Comparison of ENCODE assay signal across 13 cellular contexts in the genomic region with DNA sequence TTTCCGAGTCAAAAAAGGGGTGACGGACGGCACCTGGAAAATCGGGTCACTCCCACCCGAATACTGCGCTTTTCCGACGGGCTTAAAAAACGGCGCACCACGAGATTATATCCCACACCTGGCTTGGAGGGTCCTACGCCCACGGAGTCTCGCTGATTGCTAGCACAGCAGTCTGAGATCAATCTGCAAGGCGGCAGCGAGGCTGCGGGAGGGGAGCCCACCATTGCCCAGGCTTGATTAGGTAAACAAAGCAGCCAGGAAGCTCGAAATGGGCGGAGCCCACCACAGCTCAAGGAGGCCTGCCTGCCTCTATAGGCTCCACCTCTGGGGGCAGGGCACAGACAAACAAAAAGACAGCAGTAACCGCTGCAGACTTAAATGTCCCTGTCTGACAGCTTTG. TPM values are rescaled to one million over a fixed set of nuclear protein-coding genes. Genes with fewer than 3 reads are reported as not detected.
DNase-seq lines count a peak whose midpoint lies in the region; TF ChIP-seq lines count a peak whose summit lies in the region.
"Not testable (repeated sequence)": the region's sequence is repeated elsewhere in the genome, so short reads cannot be mapped to it uniquely, and the experiment has no call there.
"Had no signal": no experiment of that assay in that cellular context is flagged by ENCODE, and none has a peak within 500 bp of the region (broad histone marks: within the 10 kb centered on the region; RNA-seq: fewer than 3 reads in every experiment).

No MANE protein-coding gene starts in this region.

- H3K36me3 ChIP-seq in BE2C; H7 (replicated peaks; ENCODE audit: control insufficient read depth, insufficient read depth, low read length); neural progenitor cell: not testable (repeated sequence)

- H3K27me3 ChIP-seq in BE2C; H7 (ENCODE audit: control insufficient read depth, insufficient read depth, low read length); neural progenitor cell: not testable (repeated sequence)

- H3K79me2 ChIP-seq in neural progenitor cell (ENCODE audit: low read depth), result not testable (repeated sequence)

- H2AFZ ChIP-seq in neural progenitor cell (replicated peaks), result not testable (repeated sequence)

- H3K4me3 ChIP-seq in BE2C (ENCODE audit: low read depth, low read length), result not testable (repeated sequence)
- H3K4me3 ChIP-seq in H7 (ENCODE audit: insufficient read depth, low read depth, low read length) (peak overlapping the region; percentile 37), fibroblast of villous mesenchyme (ENCODE audit: low read depth, low read length) (peak overlapping the region; percentile 3), neural progenitor cell (peak overlapping the region; percentile 37)

- H3K9ac ChIP-seq in neural progenitor cell, result not testable (repeated sequence)

- peak overlapping the region; percentile 69 for H3K4me3 Mint-ChIP-seq in activated T-cell treated with anti-CD3 and anti-CD28 coated beads, Interleukin-2, amount 50 U/mL, for 24 hours
- H3K4me3 Mint-ChIP-seq in neural progenitor cell, result peak overlapping the region; percentile 76

- not testable (repeated sequence) for H4K20me1 ChIP-seq in neural progenitor cell (ENCODE audit: low read depth)

- H3K27ac ChIP-seq in neural progenitor cell, result not testable (repeated sequence)

- TF ChIP-seq CTCF in BE2C (IDR thresholded peaks at IDR 0.05; ENCODE audit: low read depth, low read length); fibroblast of villous mesenchyme (IDR thresholded peaks at IDR 0.05; ENCODE audit: insufficient read depth, low read depth, low read length); neural progenitor cell (IDR thresholded peaks at IDR 0.05): not testable (repeated sequence)

- not testable (repeated sequence) for H3K27ac Mint-ChIP-seq in activated T-cell treated with anti-CD3 and anti-CD28 coated beads, Interleukin-2, amount 50 U/mL, for 24 hours; neural progenitor cell

- H3K9me3 ChIP-seq in BE2C; neural progenitor cell (ENCODE audit: low read depth): not testable (repeated sequence)

- DNase-seq in BE2C, result peak; percentile 18
- DNase-seq in H7; activated T-cell treated with anti-CD3 and anti-CD28 coated beads, Interleukin-2, amount 50 U/mL, for 24 hours; fibroblast of villous mesenchyme (ENCODE audit: low read depth): not testable (repeated sequence)
- peak; percentile 41 for DNase-seq in NCI-H1105 treated with DMSO at 0.1 percent for 48 hours (lab: John Stamatoyannopoulos, UW)
- DNase-seq in NCI-H82 (lab: John Stamatoyannopoulos, UW), result peak; percentile 14
- peak; percentile 62 for DNase-seq in islet precursor cell
- DNase-seq in neural progenitor cell (ENCODE audit: low spot score), result peak; percentile 59

- H3K27me3 Mint-ChIP-seq in activated T-cell treated with anti-CD3 and anti-CD28 coated beads, Interleukin-2, amount 50 U/mL, for 24 hours; neural progenitor cell (ENCODE audit: insufficient read depth, low read depth): not testable (repeated sequence)

- H3K9me3 Mint-ChIP-seq in activated T-cell treated with anti-CD3 and anti-CD28 coated beads, Interleukin-2, amount 50 U/mL, for 24 hours; neural progenitor cell: not testable (repeated sequence)

- not testable (repeated sequence) for H3K4me1 Mint-ChIP-seq in activated T-cell treated with anti-CD3 and anti-CD28 coated beads, Interleukin-2, amount 50 U/mL, for 24 hours (ENCODE audit: low read depth); neural progenitor cell

- H3K36me3 Mint-ChIP-seq in activated T-cell treated with anti-CD3 and anti-CD28 coated beads, Interleukin-2, amount 50 U/mL, for 24 hours (ENCODE audit: low read depth); neural progenitor cell: not testable (repeated sequence)

- not testable (repeated sequence) for H3F3A ChIP-seq in neural progenitor cell (ENCODE audit: low read depth)

- H3K4me1 ChIP-seq in BE2C, neural progenitor cell: not testable (repeated sequence)

- not testable (repeated sequence) for H3K4me2 ChIP-seq in neural progenitor cell

RNA-seq across cellular contexts. Expression of gene VGLL2, which starts 20.4 kb away (rescaled TPM):
- not detected for polyA plus RNA-seq in BE2C (2012; ENCODE audit: insufficient read depth, insufficient read length, low read depth)
- not detected in 2 replicates for total RNA-seq in H7 (2014; rRNA removed; shearing (Covaris generic))
- not detected in 2 replicates for total RNA-seq in fibroblast of villous mesenchyme
- total RNA-seq in neural progenitor cell (ENCODE audit: low replicate concordance), result not detected in 2 replicates
- total RNA-seq: Caco-2; CD4-positive, alpha-beta memory T cell; MCF 10A; Right ventricle myocardium superior; SK-MEL-5 had no signal
- polyA plus RNA-seq: CD4-positive, alpha-beta memory T cell had no signal
